Comparison of ENCODE assay signal across 9 cellular contexts in genomic region chr20:63071541-63072181, GRCh38.
DNase-seq lines count a peak whose midpoint lies in the region; ATAC-seq lines count a peak whose summit lies in the region.
"Had no signal": no experiment of that assay in that cellular context is flagged by ENCODE, and none has a peak within 500 bp of the region (broad histone marks: within the 10 kb centered on the region; RNA-seq: fewer than 3 reads in every experiment).

No MANE protein-coding gene starts in this region.

- DNase-seq in G401 (ENCODE audit: low spot score) (peak; percentile 55), NCI-H2171 treated with DMSO at 0.1 percent for 48 hours (lab: John Stamatoyannopoulos, UW) (peak; percentile 86), cerebellar cortex (ENCODE audit: low spot score) (peak; percentile 35), trophoblast cell (peak; percentile 10 to 32), NCI-H510A (lab: John Stamatoyannopoulos, UW) (no peak), superior temporal gyrus (ENCODE audit: extremely low spot score) (no peak), H4 (ENCODE audit: low spot score) (no peak)

- H3K36me3 ChIP-seq in trophoblast cell (ENCODE audit: control insufficient read depth in 1 of 2, insufficient read depth in 2 of 2, low read length in 2 of 2) = no peaks in the 10 kb centered on the region
- H3K36me3 ChIP-seq: tibial artery had no signal

- peaks cover 30% of the 10 kb centered on the region for H3K27me3 ChIP-seq in trophoblast cell (ENCODE audit: insufficient read depth, low read length)

- H3K4me1 ChIP-seq in trophoblast cell (ENCODE audit: control insufficient read depth in 1 of 2, insufficient read depth in 2 of 2, low read length in 2 of 2) = no peaks in the 10 kb centered on the region

- H2BK120ac ChIP-seq in trophoblast cell (ENCODE audit: insufficient read depth, low read length, poor library complexity) = no peak overlapping the region

- no peak overlapping the region for H4K12ac ChIP-seq in trophoblast cell (ENCODE audit: low read depth, low read length)

- H3K9ac ChIP-seq in trophoblast cell (ENCODE audit: low read length) = no peak overlapping the region

- no peak overlapping the region for H4K8ac ChIP-seq in trophoblast cell (ENCODE audit: low read depth, low read length)

- no peak overlapping the region for H2AK5ac ChIP-seq in trophoblast cell (ENCODE audit: low read length)

- H3K4me2 ChIP-seq in trophoblast cell (ENCODE audit: low read length) = no peak overlapping the region

- no peak overlapping the region for H2BK5ac ChIP-seq in trophoblast cell (ENCODE audit: low read depth, low read length, poor library complexity)

- no peak overlapping the region for H3K4me3 ChIP-seq in trophoblast cell (ENCODE audit: low read depth, low read length)
- H3K4me3 ChIP-seq: tibial artery had no signal

- no peak overlapping the region for H3K14ac ChIP-seq in trophoblast cell (ENCODE audit: low read length)

- no peak overlapping the region for H3K4ac ChIP-seq in trophoblast cell (ENCODE audit: low read depth, low read length)

- no peak overlapping the region for H2BK12ac ChIP-seq in trophoblast cell (ENCODE audit: low read length)

- no peak for ATAC-seq in HG02610 (IDR thresholded peaks at IDR 0.05; ENCODE audit: unreplicated experiment)

- no peak overlapping the region for H2AFZ ChIP-seq in trophoblast cell (ENCODE audit: insufficient read depth, low read length, poor library complexity)

- H3K23ac ChIP-seq in trophoblast cell (ENCODE audit: low read length) = no peak overlapping the region

- H4K91ac ChIP-seq in trophoblast cell (ENCODE audit: low read depth, low read length) = no peak overlapping the region

- peaks cover 10% of the 10 kb centered on the region for H3K9me3 ChIP-seq in trophoblast cell (ENCODE audit: insufficient read depth, low read depth, low read length)

- H3K27ac ChIP-seq in trophoblast cell (ENCODE audit: low read depth, low read length) = no peak overlapping the region
- H3K27ac ChIP-seq: tibial artery had no signal

- no peaks in the 10 kb centered on the region for H3K79me2 ChIP-seq in trophoblast cell (ENCODE audit: control insufficient read depth, insufficient read depth, low read length, poor library complexity)

- no peaks in the 10 kb centered on the region for H3K79me1 ChIP-seq in trophoblast cell (ENCODE audit: low read length)

- no CpG with 5 or more reads among the region's 40 CpGs for WGBS in trophoblast cell (ENCODE audit: extremely low coverage, insufficient coverage, insufficient read length)

- H3K18ac ChIP-seq in trophoblast cell (ENCODE audit: low read length) = no peak overlapping the region

- in situ Hi-C loops in G401 (cut with HindIII; ENCODE audit: low sequenced_read_pairs) = no loop called here

Comparison
In these comparisons a context has a peak if more than half of its experiments do, and no peak if none do; other contexts are left out.
1. DNase-seq: peak in G401 (single experiment), NCI-H2171 treated with DMSO at 0.1 percent for 48 hours (single experiment), cerebellar cortex (single experiment) and trophoblast cell (2 of 2); none in NCI-H510A (single experiment), superior temporal gyrus (single experiment) and H4 (single experiment).